Comparison of ENCODE assay signal across 7 cellular contexts in the genomic region with DNA sequence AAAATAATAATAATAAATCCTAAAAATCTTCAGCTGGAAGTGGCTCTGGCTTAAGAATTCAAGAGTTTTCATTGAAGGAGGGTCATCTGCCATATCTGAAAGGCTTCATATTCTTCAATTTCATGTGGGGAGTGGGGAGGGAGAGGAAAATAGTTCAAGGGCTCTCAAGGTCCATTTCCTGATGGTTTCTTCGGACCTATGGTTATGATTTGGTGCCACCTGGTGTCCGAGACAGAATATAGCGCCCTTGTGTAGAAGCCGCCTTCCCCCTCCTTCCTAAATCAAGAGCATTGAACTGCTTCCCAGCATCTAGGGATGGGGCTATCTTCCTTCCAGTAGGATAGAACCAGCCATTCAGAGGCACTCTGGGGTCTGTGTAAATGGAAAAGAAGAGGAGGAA. TPM values are rescaled to one million over a fixed set of nuclear protein-coding genes. Genes with fewer than 3 reads are reported as not detected.
DNase-seq lines count a peak whose midpoint lies in the region; ATAC-seq and TF ChIP-seq lines count a peak whose summit lies in the region.

No MANE protein-coding gene starts in this region.

- DNase-seq in GM12865 (ENCODE audit: low read depth) = peak; percentile 80
- peak; percentile 72 for DNase-seq in M059J (ENCODE audit: low read depth)
- peak; percentile 35 to 44 for DNase-seq in SHP77 (lab: John Stamatoyannopoulos, UW)
- DNase-seq in amniotic stem cell (lab: John Stamatoyannopoulos, UW) = peak; percentile 8
- peak; percentile 67 for DNase-seq in right atrium auricular region (ENCODE audit: low spot score)
- DNase-seq in retinal pigment epithelial cell (ENCODE audit: low read depth) = no peak

- H3K9me3 ChIP-seq in right atrium auricular region = no peaks in the 10 kb centered on the region

- no peaks in the 10 kb centered on the region for H3K27me3 ChIP-seq in right atrium auricular region

- H3K4me3 ChIP-seq in GM12865 (ENCODE audit: low read depth, low read length) (no peak overlapping the region), right atrium auricular region (no peak overlapping the region), retinal pigment epithelial cell (ENCODE audit: low read length) (no peak overlapping the region)

- no peak for ATAC-seq in GM21737 (IDR thresholded peaks at IDR 0.05; ENCODE audit: unreplicated experiment)

- TF ChIP-seq CTCF in GM12865 (IDR thresholded peaks at IDR 0.05; ENCODE audit: insufficient read depth, low read depth, low read length, missing control alignments) (peak; percentile 51), right atrium auricular region (IDR thresholded peaks at IDR 0.05) (peak; percentile 50 to 81), retinal pigment epithelial cell (conservative IDR thresholded peaks at IDR 0.05; ENCODE audit: low read depth, low read length) (peak; percentile 76)

- no peaks in the 10 kb centered on the region for H3K36me3 ChIP-seq in right atrium auricular region

- peaks cover 0 to 6% of the 10 kb centered on the region in 2 donors for H3K4me1 ChIP-seq in right atrium auricular region

- no peak overlapping the region for H3K27ac ChIP-seq in right atrium auricular region

RNA-seq across cellular contexts. Expression of a gene that starts 34.3 kb away (rescaled TPM):
- total RNA-seq in M059J (2014; rRNA removed; shearing (Covaris generic)) = 0.10 and 0.15 TPM in 2 replicates
- total RNA-seq in right atrium auricular region = under 1 TPM; 0.19 to 0.98 TPM

RNA-seq across cellular contexts. Expression of a gene that starts 44.1 kb away (rescaled TPM):
- total RNA-seq in M059J (2014; rRNA removed; shearing (Covaris generic)) = not detected in 2 replicates
- total RNA-seq in right atrium auricular region = not detected
